ENCODE assay signal across 17 cellular contexts in the genomic region with DNA sequence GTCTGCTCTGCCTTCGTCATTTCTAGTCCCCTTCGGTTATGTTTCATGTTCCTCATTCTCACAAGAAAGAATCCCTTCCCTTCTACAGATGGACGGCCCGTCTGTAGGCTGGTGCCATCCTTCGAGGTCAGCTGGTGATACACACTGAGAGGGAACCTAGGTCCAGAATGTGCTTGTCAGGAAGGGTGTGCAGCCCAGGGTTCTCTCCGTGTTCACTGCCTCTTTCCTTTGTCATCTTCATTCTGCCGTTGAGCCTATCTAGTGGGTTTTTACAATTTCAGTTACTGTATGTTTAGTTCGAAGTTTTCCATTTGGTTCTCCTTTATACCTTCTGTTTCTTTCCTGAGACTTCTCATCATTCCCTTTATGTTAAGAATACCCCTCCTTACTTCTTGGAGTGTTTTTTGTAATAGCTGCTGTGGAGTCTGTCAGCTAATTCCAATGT. TPM values are rescaled to one million over a fixed set of nuclear protein-coding genes. Genes with fewer than 3 reads are reported as not detected.
DNase-seq lines count a peak whose midpoint lies in the region; ATAC-seq and TF ChIP-seq lines count a peak whose summit lies in the region.
"Had no signal": no experiment of that assay in that cellular context is flagged by ENCODE, and none has a peak within 500 bp of the region (broad histone marks: within the 10 kb centered on the region; RNA-seq: fewer than 3 reads in every experiment).

No MANE protein-coding gene starts in this region.

- POLR2A ChIA-PET in CD8-positive, alpha-beta T cell (lab: Charles Lee) = interaction anchor here (1.2 to 1.6 kb wide), 5 partner anchors 9 to 58 kb away, joined by 3 to 10 read pairs (median 4); no protein-coding TSS in a partner anchor

- H3K4me1 ChIP-seq in CD8-positive, alpha-beta T cell (ENCODE audit: insufficient read depth, low read length) = peaks cover 34% of the 10 kb centered on the region
- H3K4me1 ChIP-seq in neutrophil (ENCODE audit: control insufficient read depth in 1 of 2, insufficient read depth in 1 of 2, low read depth in 1 of 2, low read length in 1 of 2) = peaks cover 52 to 53% of the 10 kb centered on the region in 2 experiments
- H3K4me1 ChIP-seq in trophoblast cell (ENCODE audit: control insufficient read depth in 1 of 2, insufficient read depth in 2 of 2, low read length in 2 of 2) = peaks cover 0 to 3% of the 10 kb centered on the region in 2 experiments

- ATAC-seq in CD8-positive, alpha-beta T cell = no peak
- ATAC-seq: gastroesophageal sphincter; stimulated activated naive B cell treated with anti-CD40 and anti-IgM and Interleukin-4, amounts not matched to agents 10 μg/mL and 1 μg/mL and 100 μg/mL, for 72 hours had no signal

- H3K14ac ChIP-seq in trophoblast cell (ENCODE audit: low read length) = no peak overlapping the region

- CTCF ChIA-PET in CD8-positive, alpha-beta T cell (lab: Charles Lee) = interaction anchor here (1.1 to 3.5 kb wide), 6 partner anchors 9 to 40 kb away, joined by 3 to 15 read pairs (median 6); a partner anchor contains a TSS

- H3K23ac ChIP-seq in trophoblast cell (ENCODE audit: low read length) = no peak overlapping the region

- no peaks in the 10 kb centered on the region for H3K9me3 Mint-ChIP-seq in CD8-positive, alpha-beta T cell
- H3K9me3 Mint-ChIP-seq in dendritic cell treated with granulocyte-macrophage colony-stimulating factor and Interleukin-4, amounts not matched to agents 40 ng/mL and 50 ng/mL, for 4 days = no peaks in the 10 kb centered on the region
- H3K9me3 Mint-ChIP-seq: activated T-helper 2 cell treated with anti-CD3 and anti-CD28 coated beads, Interferon-gamma antibody, Interleukin-2, Interleukin-4, amounts not matched to agents 10 μg/mL and 5 μg/mL and 100 μg/mL, durations not matched to agents 14 hours and 24 hours and 36 hours; stimulated activated naive B cell treated with anti-CD40 and anti-IgM and Interleukin-4, amounts not matched to agents 10 μg/mL and 1 μg/mL and 100 μg/mL, for 72 hours had no signal

- peaks cover 42% of the 10 kb centered on the region for H3K4me1 Mint-ChIP-seq in CD8-positive, alpha-beta T cell (ENCODE audit: low read depth)
- peaks cover 63% of the 10 kb centered on the region for H3K4me1 Mint-ChIP-seq in dendritic cell treated with granulocyte-macrophage colony-stimulating factor and Interleukin-4, amounts not matched to agents 40 ng/mL and 50 ng/mL, for 4 days (ENCODE audit: low read depth)

- WGBS in trophoblast cell (ENCODE audit: extremely low coverage, insufficient coverage, insufficient read length) = no CpG with 5 or more reads among the region's 8 CpGs

- H3K4me3 Mint-ChIP-seq in CD8-positive, alpha-beta T cell = peak overlapping the region; percentile 66
- H3K4me3 Mint-ChIP-seq in dendritic cell treated with granulocyte-macrophage colony-stimulating factor and Interleukin-4, amounts not matched to agents 40 ng/mL and 50 ng/mL, for 4 days = no peak overlapping the region
- H3K4me3 Mint-ChIP-seq: stimulated activated naive B cell treated with anti-CD40 and anti-IgM and Interleukin-4, amounts not matched to agents 10 μg/mL and 1 μg/mL and 100 μg/mL, for 72 hours had no signal

- no peak overlapping the region for H3K4me3 ChIP-seq in CD8-positive, alpha-beta T cell (ENCODE audit: low read depth, low read length)
- H3K4me3 ChIP-seq in neutrophil (ENCODE audit: low read depth in 1 of 2, low read length in 1 of 2) (peak overlapping the region in 1 of 2 experiments; percentile 29), trophoblast cell (ENCODE audit: low read depth, low read length) (no peak overlapping the region)
- H3K4me3 ChIP-seq: gastroesophageal sphincter, GM23248, mucosa of descending colon, sigmoid colon, thyroid gland had no signal

- H4K91ac ChIP-seq in trophoblast cell (ENCODE audit: low read depth, low read length) = no peak overlapping the region

- no peak overlapping the region for H3K9ac ChIP-seq in trophoblast cell (ENCODE audit: low read length)
- H3K9ac ChIP-seq: GM23248 had no signal

- no peak overlapping the region for H2BK5ac ChIP-seq in trophoblast cell (ENCODE audit: low read depth, low read length, poor library complexity)

- H3K27ac Mint-ChIP-seq in CD8-positive, alpha-beta T cell = peak overlapping the region; percentile 90
- H3K27ac Mint-ChIP-seq in dendritic cell treated with granulocyte-macrophage colony-stimulating factor and Interleukin-4, amounts not matched to agents 40 ng/mL and 50 ng/mL, for 4 days = peak overlapping the region; percentile 64
- H3K27ac Mint-ChIP-seq: activated T-helper 2 cell treated with anti-CD3 and anti-CD28 coated beads, Interferon-gamma antibody, Interleukin-2, Interleukin-4, amounts not matched to agents 10 μg/mL and 5 μg/mL and 100 μg/mL, durations not matched to agents 14 hours and 24 hours and 36 hours; stimulated activated naive B cell treated with anti-CD40 and anti-IgM and Interleukin-4, amounts not matched to agents 10 μg/mL and 1 μg/mL and 100 μg/mL, for 72 hours had no signal

- intact Hi-C loops in CD8-positive, alpha-beta T cell (cut with DNase I, micrococcal nuclease) = no loop called here
- intact Hi-C loops in dendritic cell treated with granulocyte-macrophage colony-stimulating factor and Interleukin-4, amounts not matched to agents 40 ng/mL and 50 ng/mL, for 4 days (cut with micrococcal nuclease) = loop anchor here (5.0 kb wide), 1 partner anchor 41 kb away; no protein-coding TSS in a partner anchor

- no peak overlapping the region for H3K4ac ChIP-seq in trophoblast cell (ENCODE audit: low read depth, low read length)

- H3K79me1 ChIP-seq in trophoblast cell (ENCODE audit: low read length) = no peaks in the 10 kb centered on the region

- no peak overlapping the region for H4K12ac ChIP-seq in trophoblast cell (ENCODE audit: low read depth, low read length)

- H2BK120ac ChIP-seq in trophoblast cell (ENCODE audit: insufficient read depth, low read length, poor library complexity) = no peak overlapping the region

- no peak for DNase-seq in CD8-positive, alpha-beta T cell
- DNase-seq in NOMO-1 treated with dmso at 0.1 percent for 144 hours (lab: John Stamatoyannopoulos, UW; ENCODE audit: unreplicated experiment) (peak; percentile 17), middle frontal gyrus (ENCODE audit: extremely low spot score, low spot score) (no peak), trophoblast cell (no peak), NCI-H2029 (lab: John Stamatoyannopoulos, UW) (no peak)
- DNase-seq: activated CD4-positive, CD25-positive, alpha-beta regulatory T cell; GM23248; NCI-H1417; NCI-H524; sigmoid colon; stimulated activated naive B cell treated with anti-CD40 and anti-IgM and Interleukin-4, amounts not matched to agents 10 μg/mL and 1 μg/mL and 100 μg/mL, for 72 hours had no signal

- H3K36me3 ChIP-seq in CD8-positive, alpha-beta T cell (ENCODE audit: insufficient read depth, low read length) = no peaks in the 10 kb centered on the region
- H3K36me3 ChIP-seq in neutrophil (peaks cover 50% of the 10 kb centered on the region), trophoblast cell (ENCODE audit: control insufficient read depth in 1 of 2, insufficient read depth in 2 of 2, low read length in 2 of 2) (no peaks in the 10 kb centered on the region)
- H3K36me3 ChIP-seq: sigmoid colon, thyroid gland had no signal

- H3K27me3 Mint-ChIP-seq in CD8-positive, alpha-beta T cell (ENCODE audit: low read depth) = no peaks in the 10 kb centered on the region
- H3K27me3 Mint-ChIP-seq in dendritic cell treated with granulocyte-macrophage colony-stimulating factor and Interleukin-4, amounts not matched to agents 40 ng/mL and 50 ng/mL, for 4 days = no peaks in the 10 kb centered on the region

- peaks cover 17% of the 10 kb centered on the region for H3K36me3 Mint-ChIP-seq in CD8-positive, alpha-beta T cell
- H3K36me3 Mint-ChIP-seq in dendritic cell treated with granulocyte-macrophage colony-stimulating factor and Interleukin-4, amounts not matched to agents 40 ng/mL and 50 ng/mL, for 4 days (ENCODE audit: low read depth) = peaks cover 9% of the 10 kb centered on the region
- H3K36me3 Mint-ChIP-seq: stimulated activated naive B cell treated with anti-CD40 and anti-IgM and Interleukin-4, amounts not matched to agents 10 μg/mL and 1 μg/mL and 100 μg/mL, for 72 hours had no signal

- H4K8ac ChIP-seq in trophoblast cell (ENCODE audit: low read depth, low read length) = no peak overlapping the region

- H3K27ac ChIP-seq in CD8-positive, alpha-beta T cell (ENCODE audit: low read depth, low read length) = no peak overlapping the region
- H3K27ac ChIP-seq in neutrophil = peak overlapping the region; percentile 78
- no peak overlapping the region for H3K27ac ChIP-seq in trophoblast cell (ENCODE audit: low read depth, low read length)
- H3K27ac ChIP-seq: gastroesophageal sphincter, GM23248 had no signal

- no peak overlapping the region for H2AFZ ChIP-seq in trophoblast cell (ENCODE audit: insufficient read depth, low read length, poor library complexity)
- H2AFZ ChIP-seq: GM23248 had no signal

- no peak overlapping the region for H2BK12ac ChIP-seq in trophoblast cell (ENCODE audit: low read length)

- H3K18ac ChIP-seq in trophoblast cell (ENCODE audit: low read length) = no peak overlapping the region

- H2AK5ac ChIP-seq in trophoblast cell (ENCODE audit: low read length) = no peak overlapping the region

- no peak overlapping the region for H3K4me2 ChIP-seq in trophoblast cell (ENCODE audit: low read length)

- TF ChIP-seq CTCF in CD8-positive, alpha-beta T cell (IDR thresholded peaks at IDR 0.05) = no peak
- TF ChIP-seq CTCF in neutrophil (IDR thresholded peaks at IDR 0.05) = no peak

- no peaks in the 10 kb centered on the region for H3K27me3 ChIP-seq in CD8-positive, alpha-beta T cell (ENCODE audit: insufficient read depth, low read length)
- no peaks in the 10 kb centered on the region for H3K27me3 ChIP-seq in neutrophil
- no peaks in the 10 kb centered on the region for H3K27me3 ChIP-seq in trophoblast cell (ENCODE audit: insufficient read depth, low read length)
- H3K27me3 ChIP-seq: gastroesophageal sphincter, sigmoid colon, thyroid gland had no signal

- no peaks in the 10 kb centered on the region for H3K9me3 ChIP-seq in CD8-positive, alpha-beta T cell (ENCODE audit: low read length)
- H3K9me3 ChIP-seq in neutrophil (no peaks in the 10 kb centered on the region), trophoblast cell (ENCODE audit: insufficient read depth, low read depth, low read length) (no peaks in the 10 kb centered on the region)
- H3K9me3 ChIP-seq: gastroesophageal sphincter, mucosa of descending colon, sigmoid colon, thyroid gland had no signal

- H3K79me2 ChIP-seq in trophoblast cell (ENCODE audit: control insufficient read depth, insufficient read depth, low read length, poor library complexity) = no peaks in the 10 kb centered on the region

RNA-seq across cellular contexts. Expression of a gene that starts 18.9 kb away (rescaled TPM):
- 10 to 100 TPM in 1 of 2 experiments, 1 to 10 TPM in 1; 9.7 to 10.3 TPM for total RNA-seq in CD8-positive, alpha-beta T cell
- polyA plus RNA-seq in trophoblast cell (2013) = 11.0 and 11.8 TPM in 2 replicates

RNA-seq across cellular contexts. Expression of a gene that starts 35.2 kb away (rescaled TPM):
- total RNA-seq in CD8-positive, alpha-beta T cell = 10 to 100 TPM; 85.4 to 92.1 TPM
- polyA plus RNA-seq in trophoblast cell (2013) = 46.3 and 46.6 TPM in 2 replicates
